37 cellular contexts compared by ENCODE assay signal in genomic region chr6:138963119-138963518, GRCh38.
"Had no signal": no experiment of that assay in that cellular context is flagged by ENCODE, and none has a peak within 500 bp of the region (broad histone marks: within the 10 kb centered on the region; RNA-seq: fewer than 3 reads in every experiment).

No MANE protein-coding gene starts in this region.

- DNase-seq: activated B cell treated with CpG ODN at 0.5 μM for 24 hours; activated CD4-positive, alpha-beta memory T cell treated with anti-CD3 and anti-CD28 coated beads for 36 hours; activated CD4-positive, alpha-beta T cell treated with anti-CD3 and anti-CD28 coated beads for 4 hours; activated CD4-positive, alpha-beta T cell treated with anti-CD3 and anti-CD28 coated beads, Interleukin-2, amount 10 ng/mL, durations not matched to agents 24 days and 14 days; activated CD4-positive, alpha-beta T cell treated with anti-CD3 and anti-CD28 coated beads, Interleukin-2, amount 50 U/mL, for 1 hour; activated CD4-positive, alpha-beta T cell treated with anti-CD3 and anti-CD28 coated beads, Interleukin-2, amount 50 U/mL, for 4 hours; activated CD4-positive, CD25-positive, alpha-beta regulatory T cell treated with anti-CD3 and anti-CD28 coated beads, Interleukin-2, amount 50 U/mL, for 72 hours; activated CD8-positive, alpha-beta memory T cell treated with anti-CD3 and anti-CD28 coated beads, Interleukin-2, amount 50 U/mL, for 4 hours; activated CD8-positive, alpha-beta T cell treated with anti-CD3 and anti-CD28 coated beads for 36 hours; activated effector memory CD4-positive, alpha-beta T cell treated with anti-CD3 and anti-CD28 coated beads, Interleukin-2, amount 50 U/mL, for 16 hours; activated gamma-delta T cell treated with Interleukin-2 at 50 U/mL for 16 hours; activated naive CD4-positive, alpha-beta T cell; activated naive CD4-positive, alpha-beta T cell treated with anti-CD3 and anti-CD28 coated beads for 36 hours; activated naive CD4-positive, alpha-beta T cell treated with anti-CD3 and anti-CD28 coated beads, Interleukin-2, amount 50 U/mL, for 16 hours; activated naive CD8-positive, alpha-beta T cell treated with anti-CD3 and anti-CD28 coated beads for 36 hours; activated T-cell treated with anti-CD3 and anti-CD28 coated beads for 4 hours; activated T-cell treated with anti-CD3 and anti-CD28 coated beads, Interleukin-2, amount 50 U/mL, for 1 hour; activated T-cell treated with anti-CD3 and anti-CD28 coated beads, Interleukin-2, amount 50 U/mL, for 4 hours; activated T-cell treated with anti-CD3 and anti-CD28 coated beads, Interleukin-2, amount 50 U/mL, for 72 hours; amniotic stem cell; aorta; caudate nucleus; cerebellar nuclear complex; T-helper 1 cell; T-helper 9 cell had no signal

- ATAC-seq: activated CD8-positive, alpha-beta T cell treated with anti-CD3 and anti-CD28 coated beads for 36 hours; activated naive CD4-positive, alpha-beta T cell treated with anti-CD3 and anti-CD28 coated beads, Interleukin-2, amount 50 U/mL, for 72 hours; activated T-cell treated with anti-CD3 and anti-CD28 coated beads, Interleukin-2, amount 50 U/mL, for 4 hours; activated T-cell treated with anti-CD3 and anti-CD28 coated beads, Interleukin-2, amount 50 U/mL, for 72 hours; activated T-helper 17 cell treated with anti-CD3 and anti-CD28 coated beads, Interleukin-2, amount 50 U/mL, for 72 hours; body of pancreas had no signal

- H3K9me3 ChIP-seq: adrenal gland, body of pancreas had no signal

- FAIRE-seq: bronchial epithelial cell, TTC549 had no signal

- H3K4me3 Mint-ChIP-seq: activated B cell treated with CpG ODN at 0.5 μM for 24 hours; activated CD4-positive, alpha-beta memory T cell treated with anti-CD3 and anti-CD28 coated beads for 36 hours; activated CD4-positive, alpha-beta T cell treated with anti-CD3 and anti-CD28 coated beads, Interleukin-2, amount 10 ng/mL, durations not matched to agents 24 days and 14 days; activated CD8-positive, alpha-beta T cell treated with anti-CD3 and anti-CD28 coated beads for 36 hours; activated naive CD4-positive, alpha-beta T cell treated with anti-CD3 and anti-CD28 coated beads for 36 hours; activated naive CD8-positive, alpha-beta T cell treated with anti-CD3 and anti-CD28 coated beads for 36 hours; activated T-cell treated with anti-CD3 and anti-CD28 coated beads, Interleukin-2, amount 50 U/mL, for 4 hours; activated T-cell treated with anti-CD3 and anti-CD28 coated beads, Interleukin-2, amount 50 U/mL, for 72 hours; activated T-helper 1 cell treated with anti-CD3 and anti-CD28 coated beads, Interleukin-12 subunit alpha, Interleukin-12 subunit beta, Interleukin-2, Interleukin-4 antibody, amounts not matched to agents 30 ng/mL and 10 ng/mL and 1 ng/mL, durations not matched to agents 14 hours and 24 hours and 36 hours; activated T-helper 17 cell treated with anti-CD3 and anti-CD28 coated beads, Interleukin-2, amount 50 U/mL, for 72 hours; central memory CD8-positive, alpha-beta T cell; T-helper 1 cell treated with Interleukin-12 subunit alpha and Interleukin-12 subunit beta and Interleukin-4 antibody, amounts not matched to agents 30 μg/mL and 1 μg/mL, for 36 hours; T-helper 2 cell treated with Interferon-gamma antibody and Interleukin-4, amounts not matched to agents 5 μg/mL and 100 μg/mL, for 36 hours had no signal

- H3K36me3 Mint-ChIP-seq: activated CD4-positive, alpha-beta memory T cell treated with anti-CD3 and anti-CD28 coated beads for 36 hours; activated naive CD4-positive, alpha-beta T cell treated with anti-CD3 and anti-CD28 coated beads, Interleukin-2, amount 50 U/mL, for 72 hours had no signal

- H3K27ac Mint-ChIP-seq: activated B cell treated with CpG ODN at 0.5 μM for 24 hours; activated CD4-positive, alpha-beta memory T cell treated with anti-CD3 and anti-CD28 coated beads for 36 hours; activated CD4-positive, alpha-beta T cell treated with anti-CD3 and anti-CD28 coated beads, Interleukin-2, amount 10 ng/mL, durations not matched to agents 24 days and 14 days; activated CD8-positive, alpha-beta T cell treated with anti-CD3 and anti-CD28 coated beads for 36 hours; activated naive CD4-positive, alpha-beta T cell treated with anti-CD3 and anti-CD28 coated beads for 36 hours; activated naive CD4-positive, alpha-beta T cell treated with anti-CD3 and anti-CD28 coated beads, Interleukin-2, amount 50 U/mL, for 72 hours; activated naive CD8-positive, alpha-beta T cell treated with anti-CD3 and anti-CD28 coated beads for 36 hours; activated T-cell treated with anti-CD3 and anti-CD28 coated beads, Interleukin-2, amount 50 U/mL, for 72 hours; activated T-helper 1 cell treated with anti-CD3 and anti-CD28 coated beads, Interleukin-12 subunit alpha, Interleukin-12 subunit beta, Interleukin-2, Interleukin-4 antibody, amounts not matched to agents 30 ng/mL and 10 ng/mL and 1 ng/mL, durations not matched to agents 14 hours and 24 hours and 36 hours; activated T-helper 17 cell treated with anti-CD3 and anti-CD28 coated beads, Interleukin-2, amount 50 U/mL, for 72 hours; T-helper 1 cell treated with Interleukin-12 subunit alpha and Interleukin-12 subunit beta and Interleukin-4 antibody, amounts not matched to agents 30 μg/mL and 1 μg/mL, for 36 hours; T-helper 2 cell treated with Interferon-gamma antibody and Interleukin-4, amounts not matched to agents 5 μg/mL and 100 μg/mL, for 36 hours had no signal

- H3K36me3 ChIP-seq: adrenal gland, cardiac muscle cell had no signal

- H3K27ac ChIP-seq: adrenal gland, body of pancreas, cardiac muscle cell, VCaP had no signal

- H3K9me3 Mint-ChIP-seq: activated B cell treated with CpG ODN at 0.5 μM for 24 hours; activated CD4-positive, alpha-beta memory T cell treated with anti-CD3 and anti-CD28 coated beads for 36 hours; activated CD4-positive, alpha-beta T cell treated with anti-CD3 and anti-CD28 coated beads, Interleukin-2, amount 10 ng/mL, durations not matched to agents 24 days and 14 days; activated CD8-positive, alpha-beta T cell treated with anti-CD3 and anti-CD28 coated beads for 36 hours; activated naive CD4-positive, alpha-beta T cell treated with anti-CD3 and anti-CD28 coated beads for 36 hours; activated naive CD4-positive, alpha-beta T cell treated with anti-CD3 and anti-CD28 coated beads, Interleukin-2, amount 50 U/mL, for 72 hours; activated naive CD8-positive, alpha-beta T cell treated with anti-CD3 and anti-CD28 coated beads for 36 hours; activated T-cell treated with anti-CD3 and anti-CD28 coated beads, Interleukin-2, amount 50 U/mL, for 4 hours; activated T-cell treated with anti-CD3 and anti-CD28 coated beads, Interleukin-2, amount 50 U/mL, for 72 hours; activated T-helper 1 cell treated with anti-CD3 and anti-CD28 coated beads, Interleukin-12 subunit alpha, Interleukin-12 subunit beta, Interleukin-2, Interleukin-4 antibody, amounts not matched to agents 30 ng/mL and 10 ng/mL and 1 ng/mL, durations not matched to agents 14 hours and 24 hours and 36 hours; activated T-helper 17 cell treated with anti-CD3 and anti-CD28 coated beads, Interleukin-2, amount 50 U/mL, for 72 hours; central memory CD8-positive, alpha-beta T cell; T-helper 1 cell treated with Interleukin-12 subunit alpha and Interleukin-12 subunit beta and Interleukin-4 antibody, amounts not matched to agents 30 μg/mL and 1 μg/mL, for 36 hours; T-helper 2 cell treated with Interferon-gamma antibody and Interleukin-4, amounts not matched to agents 5 μg/mL and 100 μg/mL, for 36 hours had no signal

- H3K27me3 Mint-ChIP-seq: activated B cell treated with CpG ODN at 0.5 μM for 24 hours; activated CD4-positive, alpha-beta memory T cell treated with anti-CD3 and anti-CD28 coated beads for 36 hours; activated CD4-positive, alpha-beta T cell treated with anti-CD3 and anti-CD28 coated beads, Interleukin-2, amount 10 ng/mL, durations not matched to agents 24 days and 14 days; activated CD8-positive, alpha-beta T cell treated with anti-CD3 and anti-CD28 coated beads for 36 hours; activated naive CD8-positive, alpha-beta T cell treated with anti-CD3 and anti-CD28 coated beads for 36 hours; activated T-helper 17 cell treated with anti-CD3 and anti-CD28 coated beads, Interleukin-2, amount 50 U/mL, for 72 hours; central memory CD8-positive, alpha-beta T cell had no signal

- H3K27me3 ChIP-seq: adrenal gland, body of pancreas, cardiac muscle cell had no signal

- H3K4me3 ChIP-seq: adrenal gland, body of pancreas, cardiac muscle cell had no signal
